In the genomic region with DNA sequence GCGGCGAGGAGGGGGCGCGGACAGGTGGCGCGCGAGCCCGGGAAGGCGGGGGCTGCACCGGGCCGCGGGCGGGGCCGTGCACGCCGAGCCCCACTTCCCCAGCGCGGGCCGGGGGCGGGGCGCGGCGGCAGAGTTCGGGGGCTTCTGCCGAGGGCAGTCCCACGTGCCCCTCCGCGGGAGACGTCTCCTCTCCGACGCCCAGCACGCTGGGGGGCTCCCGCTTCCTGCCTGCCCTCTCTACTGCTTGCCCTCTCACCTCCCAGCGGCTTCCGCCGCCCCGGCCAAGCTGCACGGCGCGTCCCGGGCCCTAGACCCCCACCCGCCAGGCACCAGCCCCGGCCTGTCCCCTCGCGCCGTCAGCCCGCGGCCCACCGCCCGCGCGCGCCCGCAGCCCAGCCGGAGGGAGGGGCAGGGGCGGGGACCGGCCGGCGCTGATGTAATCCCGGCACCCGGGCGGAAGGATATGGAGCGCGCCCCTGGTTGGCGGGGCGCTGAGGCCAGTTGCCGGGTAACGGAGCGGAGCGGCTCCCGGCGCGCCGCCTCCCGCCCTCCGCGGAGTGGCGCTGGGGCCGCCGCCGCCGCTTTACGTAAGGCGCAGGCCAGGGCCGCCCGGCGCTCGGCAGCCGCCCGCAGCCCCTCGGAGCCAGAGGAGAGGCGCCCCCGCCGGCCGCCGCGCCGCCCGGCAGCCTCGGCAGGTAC, we compare ENCODE assay signal across 8 cellular contexts. TPM values are rescaled to one million over a fixed set of nuclear protein-coding genes. Genes with fewer than 3 reads are reported as not detected.
DNase-seq lines count a peak whose midpoint lies in the region; ATAC-seq and TF ChIP-seq lines count a peak whose summit lies in the region.

KIAA0232 (plus strand) TSS at position 581 of the 699 bp plus-strand sequence. CDS start 41,727 bp downstream, outside the sequence.

- H3K27ac Mint-ChIP-seq in T-helper 2 cell treated with Interferon-gamma antibody and Interleukin-4, amounts not matched to agents 5 μg/mL and 100 μg/mL, for 36 hours = peak within 1 kb of the TSS; percentile 81

- H3K36me3 Mint-ChIP-seq in T-helper 2 cell treated with Interferon-gamma antibody and Interleukin-4, amounts not matched to agents 5 μg/mL and 100 μg/mL, for 36 hours (ENCODE audit: low read depth) = peaks cover 4% of the 10 kb centered on the region

- ATAC-seq in GM18502 (IDR thresholded peaks at IDR 0.05; ENCODE audit: poor library complexity, unreplicated experiment) = peak; percentile 68
- peak; percentile 68 for ATAC-seq in HG02943 (IDR thresholded peaks at IDR 0.05; ENCODE audit: low read depth, unreplicated experiment)
- ATAC-seq in aorta (ENCODE audit: low FRiP score) = peak; percentile 93

- peak; percentile 67 to 91 for DNase-seq in NCI-H1930 (lab: John Stamatoyannopoulos, UW)
- peak; percentile 91 for DNase-seq in T-helper 2 cell treated with Interferon-gamma antibody and Interleukin-4, amounts not matched to agents 5 μg/mL and 100 μg/mL, for 36 hours (ENCODE audit: low spot score)
- peak; percentile 59 to 94 for DNase-seq in ascending aorta (ENCODE audit: low spot score in 2 of 2)
- DNase-seq in hepatic stellate cell (ENCODE audit: low spot score) = peak; percentile 96
- peak; percentile 47 for DNase-seq in renal cortical epithelial cell (ENCODE audit: low read depth)
- DNase-seq in aorta = peak; percentile 95 to 97

- no peaks in the 10 kb centered on the region for H3K36me3 ChIP-seq in ascending aorta
- H3K36me3 ChIP-seq in aorta (ENCODE audit: control insufficient read depth in 1 of 2, insufficient read depth in 2 of 2, low read length in 1 of 2) = peaks cover 0 to 2% of the 10 kb centered on the region in 2 donors

- H3K9me3 ChIP-seq in ascending aorta (no peaks in the 10 kb centered on the region), aorta (ENCODE audit: control insufficient read depth, low read length) (no peaks in the 10 kb centered on the region)

- H3K4me3 Mint-ChIP-seq in T-helper 2 cell treated with Interferon-gamma antibody and Interleukin-4, amounts not matched to agents 5 μg/mL and 100 μg/mL, for 36 hours = peak within 1 kb of the TSS; percentile 78

- no peak for TF ChIP-seq CTCF in ascending aorta (IDR thresholded peaks at IDR 0.05)

- H3K27me3 Mint-ChIP-seq in T-helper 2 cell treated with Interferon-gamma antibody and Interleukin-4, amounts not matched to agents 5 μg/mL and 100 μg/mL, for 36 hours (ENCODE audit: low read depth) = no peaks in the 10 kb centered on the region

- intact Hi-C loops in ascending aorta (cut with DNase I) = loop anchor here (1.0 to 5.0 kb wide), 8 partner anchors 11 to 1375 kb away; partner anchors contain the start of genes ABLIM2, GRPEL1 and MRFAP1
- intact Hi-C loops in aorta (cut with DNase I) = loop anchor here (5.0 to 10.0 kb wide), 3 partner anchors 50 to 203 kb away; no protein-coding TSS in a partner anchor

- 1% methylated on average over 53 to 100 of the region's 100 CpGs for WGBS in aorta, 2 donors

- H3K4me3 ChIP-seq in ascending aorta = peak within 1 kb of the TSS; percentile 87 to 98
- peak within 1 kb of the TSS; percentile 90 to 96 for H3K4me3 ChIP-seq in aorta (ENCODE audit: low read length in 2 of 2)

- peaks cover 54% of the 10 kb centered on the region for H3K4me1 Mint-ChIP-seq in T-helper 2 cell treated with Interferon-gamma antibody and Interleukin-4, amounts not matched to agents 5 μg/mL and 100 μg/mL, for 36 hours (ENCODE audit: low read depth)

- H3K27me3 ChIP-seq in ascending aorta (no peaks in the 10 kb centered on the region), aorta (ENCODE audit: control insufficient read depth in 1 of 2, insufficient read depth in 2 of 2, low read length in 1 of 2) (no peaks in the 10 kb centered on the region)

- H3K9me3 Mint-ChIP-seq in T-helper 2 cell treated with Interferon-gamma antibody and Interleukin-4, amounts not matched to agents 5 μg/mL and 100 μg/mL, for 36 hours = no peaks in the 10 kb centered on the region

- H3K4me1 ChIP-seq in ascending aorta (peaks cover 18 to 30% of the 10 kb centered on the region in 2 donors), aorta (ENCODE audit: control insufficient read depth in 1 of 2, insufficient read depth in 2 of 2, low read length in 2 of 2) (no peaks in the 10 kb centered on the region)

- peak within 1 kb of the TSS; percentile 98 to 100 for H3K27ac ChIP-seq in ascending aorta
- H3K27ac ChIP-seq in aorta (ENCODE audit: low read depth in 1 of 2, low read length in 2 of 2) = peak within 1 kb of the TSS; percentile 98 to 99

RNA-seq across cellular contexts. Expression of gene KIAA0232, which starts in this region (rescaled TPM):
- total RNA-seq in ascending aorta = 15.9 TPM
- total RNA-seq in renal cortical epithelial cell = 43.9 and 59.4 TPM in 2 replicates
- total RNA-seq in aorta = 10 to 100 TPM; 32.0 to 38.8 TPM
- polyA plus RNA-seq in aorta = 1 to 10 TPM; 7.9 to 9.2 TPM

Comparison
In these comparisons a context has a peak if more than half of its experiments do, and no peak if none do; other contexts are left out.
1. Peak in every context shown above with its lines: DNase-seq, ATAC-seq, H3K4me3 ChIP-seq and H3K27ac ChIP-seq.